9 cellular contexts compared by ENCODE assay signal in genomic region chr14:96398921-96399320, GRCh38. TPM values are rescaled to one million over a fixed set of nuclear protein-coding genes. Genes with fewer than 3 reads are reported as not detected.
"Had no signal": no experiment of that assay in that cellular context is flagged by ENCODE, and none has a peak within 500 bp of the region (broad histone marks: within the 10 kb centered on the region; RNA-seq: fewer than 3 reads in every experiment).

No MANE protein-coding gene starts in this region.

- H3K4me3 Mint-ChIP-seq: GM23338, H9 had no signal

- FAIRE-seq: H1, H54, HTR-8/SVneo, K562 had no signal

- H3K27ac Mint-ChIP-seq: GM23338 had no signal

- H3K9me3 Mint-ChIP-seq: GM23338, H9 had no signal

- H3K4me1 Mint-ChIP-seq: GM23338 had no signal

- H3K4me3 ChIP-seq: GM23338, K562 had no signal

- DNase-seq: H9, HCEC 1CT, IMR-90 had no signal

- ATAC-seq: K562 had no signal

RNA-seq across cellular contexts. Expression of gene AK7, which starts 7.0 kb away (rescaled TPM):
- total RNA-seq: HT-29, IMR-90 had no signal
